In genomic region chr2:75174981-75175380, GRCh38 we compare ENCODE assay signal across 31 cellular contexts. TPM values are rescaled to one million over a fixed set of nuclear protein-coding genes. Genes with fewer than 3 reads are reported as not detected.
"Had no signal": no experiment of that assay in that cellular context is flagged by ENCODE, and none has a peak within 500 bp of the region (broad histone marks: within the 10 kb centered on the region; RNA-seq: fewer than 3 reads in every experiment).

No MANE protein-coding gene starts in this region.

- H3K9me3 Mint-ChIP-seq: activated CD4-positive, alpha-beta memory T cell treated with anti-CD3 and anti-CD28 coated beads for 36 hours; activated CD4-positive, alpha-beta T cell treated with anti-CD3 and anti-CD28 coated beads, Interleukin-2, amount 10 ng/mL, durations not matched to agents 24 days and 14 days; activated naive CD4-positive, alpha-beta T cell treated with anti-CD3 and anti-CD28 coated beads for 36 hours; activated naive CD4-positive, alpha-beta T cell treated with anti-CD3 and anti-CD28 coated beads, Interleukin-2, amount 50 U/mL, for 72 hours; activated T-cell treated with anti-CD3 and anti-CD28 coated beads, Interleukin-2, amount 50 U/mL, for 4 hours; activated T-helper 1 cell treated with anti-CD3 and anti-CD28 coated beads, Interleukin-12 subunit alpha, Interleukin-12 subunit beta, Interleukin-2, Interleukin-4 antibody, amounts not matched to agents 30 ng/mL and 10 ng/mL and 1 ng/mL, durations not matched to agents 14 hours and 24 hours and 36 hours had no signal

- H2AFZ ChIP-seq: PC-9 had no signal

- DNase-seq: activated CD4-positive, alpha-beta memory T cell treated with anti-CD3 and anti-CD28 coated beads for 36 hours; activated CD4-positive, alpha-beta T cell treated with anti-CD3 and anti-CD28 coated beads, Interleukin-2, amount 10 ng/mL, durations not matched to agents 24 days and 14 days; activated CD8-positive, alpha-beta memory T cell treated with anti-CD3 and anti-CD28 coated beads, Interleukin-2, amount 50 U/mL, for 4 hours; activated gamma-delta T cell treated with Interleukin-2 at 50 U/mL for 16 hours; activated naive CD4-positive, alpha-beta T cell treated with anti-CD3 and anti-CD28 coated beads for 36 hours; activated T-cell treated with anti-CD3 and anti-CD28 coated beads for 4 hours; activated T-cell treated with anti-CD3 and anti-CD28 coated beads, Interleukin-2, amount 50 U/mL, for 4 hours; adrenal gland; body of pancreas; NCI-H1105; NCI-H1417 treated with DMSO at 0.1 percent for 48 hours; NCI-H1930; NCI-H345; NCI-H510A; NCI-H526; NCI-H748 treated with DMSO at 0.1 percent for 48 hours; NK-92 treated with Interleukin-12 subunit alpha and Interleukin-12 subunit beta, amount 100 ng/mL, for 24 hours; PC-9; Right ventricle myocardium superior; SJCRH30; T1000 had no signal

- H3K9me3 ChIP-seq: adrenal gland, body of pancreas, breast epithelium, SJCRH30 had no signal

- H3K4me2 ChIP-seq: PC-9 had no signal

- H3K27me3 ChIP-seq: adrenal gland, body of pancreas, breast epithelium, SJCRH30 had no signal

- H3K4me3 ChIP-seq: adrenal gland, body of pancreas, breast epithelium, PC-9, SJCRH30, SK-N-MC had no signal

- H3K4me1 ChIP-seq: adrenal gland, body of pancreas, breast epithelium, SJCRH30 had no signal

- H3K4me1 Mint-ChIP-seq: activated CD4-positive, alpha-beta T cell treated with anti-CD3 and anti-CD28 coated beads, Interleukin-2, amount 10 ng/mL, durations not matched to agents 24 days and 14 days had no signal

- H3K36me3 Mint-ChIP-seq: activated CD4-positive, alpha-beta memory T cell treated with anti-CD3 and anti-CD28 coated beads for 36 hours; activated naive CD4-positive, alpha-beta T cell treated with anti-CD3 and anti-CD28 coated beads, Interleukin-2, amount 50 U/mL, for 72 hours had no signal

- H3K4me3 Mint-ChIP-seq: activated CD4-positive, alpha-beta memory T cell treated with anti-CD3 and anti-CD28 coated beads for 36 hours; activated CD4-positive, alpha-beta T cell treated with anti-CD3 and anti-CD28 coated beads, Interleukin-2, amount 10 ng/mL, durations not matched to agents 24 days and 14 days; activated naive CD4-positive, alpha-beta T cell treated with anti-CD3 and anti-CD28 coated beads for 36 hours; activated T-cell treated with anti-CD3 and anti-CD28 coated beads, Interleukin-2, amount 50 U/mL, for 4 hours; activated T-helper 1 cell treated with anti-CD3 and anti-CD28 coated beads, Interleukin-12 subunit alpha, Interleukin-12 subunit beta, Interleukin-2, Interleukin-4 antibody, amounts not matched to agents 30 ng/mL and 10 ng/mL and 1 ng/mL, durations not matched to agents 14 hours and 24 hours and 36 hours had no signal

- H3K36me3 ChIP-seq: adrenal gland, breast epithelium, SJCRH30 had no signal

- FAIRE-seq: astrocyte, RCC 7860 had no signal

- ATAC-seq: activated naive CD4-positive, alpha-beta T cell treated with anti-CD3 and anti-CD28 coated beads, Interleukin-2, amount 50 U/mL, for 72 hours; activated T-cell treated with anti-CD3 and anti-CD28 coated beads, Interleukin-2, amount 50 U/mL, for 4 hours; body of pancreas had no signal

- H3K27me3 Mint-ChIP-seq: activated CD4-positive, alpha-beta memory T cell treated with anti-CD3 and anti-CD28 coated beads for 36 hours had no signal

- H3K27ac ChIP-seq: adrenal gland, body of pancreas, breast epithelium, PC-9, SJCRH30, SK-N-MC had no signal

- H3K27ac Mint-ChIP-seq: activated CD4-positive, alpha-beta memory T cell treated with anti-CD3 and anti-CD28 coated beads for 36 hours; activated CD4-positive, alpha-beta T cell treated with anti-CD3 and anti-CD28 coated beads, Interleukin-2, amount 10 ng/mL, durations not matched to agents 24 days and 14 days; activated naive CD4-positive, alpha-beta T cell treated with anti-CD3 and anti-CD28 coated beads for 36 hours; activated naive CD4-positive, alpha-beta T cell treated with anti-CD3 and anti-CD28 coated beads, Interleukin-2, amount 50 U/mL, for 72 hours; activated T-helper 1 cell treated with anti-CD3 and anti-CD28 coated beads, Interleukin-12 subunit alpha, Interleukin-12 subunit beta, Interleukin-2, Interleukin-4 antibody, amounts not matched to agents 30 ng/mL and 10 ng/mL and 1 ng/mL, durations not matched to agents 14 hours and 24 hours and 36 hours had no signal

RNA-seq across cellular contexts. Expression of gene TACR1, which starts 24.3 kb away (rescaled TPM):
- total RNA-seq: activated CD4-positive, alpha-beta memory T cell treated with anti-CD3 and anti-CD28 coated beads for 36 hours; activated CD4-positive, alpha-beta T cell treated with anti-CD3 and anti-CD28 coated beads, Interleukin-2, amount 10 ng/mL, durations not matched to agents 24 days and 14 days; activated naive CD4-positive, alpha-beta T cell treated with anti-CD3 and anti-CD28 coated beads for 36 hours; activated naive CD4-positive, alpha-beta T cell treated with anti-CD3 and anti-CD28 coated beads, Interleukin-2, amount 50 U/mL, for 72 hours; activated T-cell treated with anti-CD3 and anti-CD28 coated beads, Interleukin-2, amount 50 U/mL, for 4 hours; activated T-helper 1 cell treated with anti-CD3 and anti-CD28 coated beads, Interleukin-12 subunit alpha, Interleukin-12 subunit beta, Interleukin-2, Interleukin-4 antibody, amounts not matched to agents 30 ng/mL and 10 ng/mL and 1 ng/mL, durations not matched to agents 14 hours and 24 hours and 36 hours; astrocyte; cardiac septum; MCF 10A; PC-9; SJCRH30; T-helper 1 cell treated with Interleukin-12 subunit alpha and Interleukin-12 subunit beta and Interleukin-4 antibody, amounts not matched to agents 30 ng/mL and 1 ng/mL, for 36 hours; T-helper 2 cell treated with Interferon-gamma antibody and Interleukin-4, amounts not matched to agents 100 ng/mL and 5 ng/mL, for 36 hours had no signal
